16 cellular contexts compared by ENCODE assay signal in the genomic region with DNA sequence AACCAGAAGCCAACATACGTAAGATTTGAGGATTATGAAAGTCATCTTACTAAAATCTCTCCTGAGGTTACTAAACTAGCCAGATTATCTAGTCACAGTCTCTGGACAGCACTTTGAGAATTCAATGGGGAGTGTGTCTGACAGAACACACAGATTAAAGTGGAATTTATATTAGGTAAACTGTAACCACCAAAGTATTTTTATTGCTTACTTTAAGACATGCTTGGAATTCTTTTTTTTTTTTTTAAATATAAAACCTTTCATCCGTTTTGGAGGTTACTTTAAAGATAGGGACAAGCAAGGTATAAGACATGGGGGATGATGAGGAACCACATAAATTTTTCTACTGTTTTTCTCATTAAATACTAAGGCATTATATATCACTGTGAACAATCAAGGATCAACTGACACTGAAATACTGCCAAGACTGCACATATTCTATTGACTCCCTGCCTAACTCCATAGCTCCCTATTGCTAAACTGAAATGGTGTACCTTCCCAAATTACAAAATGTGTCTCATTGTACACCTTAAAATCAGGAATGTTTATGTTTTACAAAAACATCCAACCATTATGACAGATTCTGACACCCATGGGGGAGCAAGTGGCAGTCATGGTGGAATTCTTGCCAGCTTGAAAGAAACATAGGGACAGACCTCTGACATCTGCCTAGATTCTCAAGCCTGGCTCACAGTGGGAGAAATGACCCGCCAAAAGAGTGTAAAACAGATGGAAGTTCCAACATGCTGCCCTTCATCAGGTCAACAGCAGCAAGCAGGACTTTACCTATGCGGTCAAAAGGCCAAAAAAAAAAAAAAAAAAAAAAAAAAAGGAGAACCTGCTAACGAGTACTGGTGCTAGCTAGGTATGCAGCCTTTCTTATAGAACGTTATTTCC.
DNase-seq lines count a peak whose midpoint lies in the region; ATAC-seq, FAIRE-seq and TF ChIP-seq lines count a peak whose summit lies in the region.
"Had no signal": no experiment of that assay in that cellular context is flagged by ENCODE, and none has a peak within 500 bp of the region (broad histone marks: within the 10 kb centered on the region; RNA-seq: fewer than 3 reads in every experiment).

No MANE protein-coding gene starts in this region.

- no peak overlapping the region for H3K27ac Mint-ChIP-seq in astrocyte (ENCODE audit: unreplicated experiment)
- H3K27ac Mint-ChIP-seq: activated naive CD4-positive, alpha-beta T cell treated with anti-CD3 and anti-CD28 coated beads, Interleukin-2, amount 50 U/mL, for 72 hours; T-cell had no signal

- no peak for TF ChIP-seq CTCF in AG10803 (conservative IDR thresholded peaks at IDR 0.05; ENCODE audit: low read length)
- no peak for TF ChIP-seq CTCF in HFF-Myc (IDR thresholded peaks at IDR 0.05; ENCODE audit: low read depth, low read length, missing control alignments)
- no peak for TF ChIP-seq CTCF in astrocyte (IDR thresholded peaks at IDR 0.05; ENCODE audit: insufficient read depth, low read depth, low read length)
- TF ChIP-seq CTCF in right lobe of liver (IDR thresholded peaks at IDR 0.05) = no peak
- no peak for TF ChIP-seq CTCF in esophagus muscularis mucosa (IDR thresholded peaks at IDR 0.05)

- TF ChIP-seq POLR2A in right lobe of liver (IDR thresholded peaks at IDR 0.05) (no peak), esophagus muscularis mucosa (IDR thresholded peaks at IDR 0.05; ENCODE audit: low read depth) (no peak)

- no peaks in the 10 kb centered on the region for H3K27me3 Mint-ChIP-seq in astrocyte (ENCODE audit: low read depth, unreplicated experiment)
- H3K27me3 Mint-ChIP-seq: T-cell had no signal

- H4K20me1 ChIP-seq in astrocyte (ENCODE audit: insufficient read depth, low read length) = peaks cover 77% of the 10 kb centered on the region

- H2AFZ ChIP-seq in astrocyte (ENCODE audit: low read depth, low read length) = no peak overlapping the region
- H2AFZ ChIP-seq: PC-9 had no signal

- no peaks in the 10 kb centered on the region for H3K36me3 ChIP-seq in astrocyte (ENCODE audit: insufficient read depth, low read length)
- H3K36me3 ChIP-seq in right lobe of liver = no peaks in the 10 kb centered on the region
- H3K36me3 ChIP-seq in esophagus muscularis mucosa = no peaks in the 10 kb centered on the region

- H3K4me1 ChIP-seq in astrocyte (ENCODE audit: insufficient read depth, low read length) (peaks cover 3% of the 10 kb centered on the region), right lobe of liver (no peaks in the 10 kb centered on the region), esophagus muscularis mucosa (peaks cover 6 to 42% (median 29%) of the 10 kb centered on the region in 4 donors)

- H3K9me3 ChIP-seq in astrocyte (ENCODE audit: insufficient read depth, low read depth, low read length) (no peaks in the 10 kb centered on the region), right lobe of liver (no peaks in the 10 kb centered on the region), esophagus muscularis mucosa (no peaks in the 10 kb centered on the region)

- H3K9ac ChIP-seq in astrocyte (ENCODE audit: low read length) = no peak overlapping the region

- TF ChIP-seq EP300 in esophagus muscularis mucosa (IDR thresholded peaks at IDR 0.05) = no peak

- H3K27me3 ChIP-seq in astrocyte (ENCODE audit: insufficient read depth, low read length) = no peaks in the 10 kb centered on the region
- H3K27me3 ChIP-seq in right lobe of liver = no peaks in the 10 kb centered on the region
- no peaks in the 10 kb centered on the region for H3K27me3 ChIP-seq in esophagus muscularis mucosa

- intact Hi-C loops in right lobe of liver (cut with DNase I) (no loop called here), esophagus muscularis mucosa (cut with DNase I) (no loop called here)

- no peaks in the 10 kb centered on the region for H3K36me3 Mint-ChIP-seq in astrocyte (ENCODE audit: low read depth, unreplicated experiment)

- H3K4me3 Mint-ChIP-seq in astrocyte (ENCODE audit: unreplicated experiment) = no peak overlapping the region
- H3K4me3 Mint-ChIP-seq: T-cell had no signal

- H3K27ac ChIP-seq in astrocyte (ENCODE audit: low read depth, low read length) (no peak overlapping the region), right lobe of liver (no peak overlapping the region), esophagus muscularis mucosa (replicated peaks in 1 of 4) (peak overlapping the region in 1 of 4 donors; percentile 25)
- H3K27ac ChIP-seq: PC-9 had no signal

- H3K4me1 Mint-ChIP-seq in astrocyte (ENCODE audit: low read depth, unreplicated experiment) = peaks cover 23% of the 10 kb centered on the region

- H3K4me3 ChIP-seq in AG10803 (ENCODE audit: low read length) (no peak overlapping the region), HFF-Myc (replicated peaks; ENCODE audit: low read depth, low read length) (no peak overlapping the region), astrocyte (ENCODE audit: insufficient read depth, low read depth, low read length) (no peak overlapping the region), right lobe of liver (no peak overlapping the region), esophagus muscularis mucosa (no peak overlapping the region)
- H3K4me3 ChIP-seq: PC-9 had no signal

- H3K4me2 ChIP-seq in astrocyte (ENCODE audit: low read length) = no peak overlapping the region
- H3K4me2 ChIP-seq: PC-9 had no signal

- FAIRE-seq in astrocyte (lab: Jason Lieb, UNC) = no peak

- no peak for ATAC-seq in right lobe of liver
- ATAC-seq in GM21423 (IDR thresholded peaks at IDR 0.05; ENCODE audit: unreplicated experiment) = no peak
- no peak for ATAC-seq in GM18517 (IDR thresholded peaks at IDR 0.05; ENCODE audit: unreplicated experiment)
- ATAC-seq: activated naive CD4-positive, alpha-beta T cell treated with anti-CD3 and anti-CD28 coated beads, Interleukin-2, amount 50 U/mL, for 72 hours; T-cell had no signal

- DNase-seq in AG10803 (ENCODE audit: low read depth) = peak; percentile 82
- DNase-seq in HFF-Myc (ENCODE audit: extremely low read depth, low read depth) = peak; percentile 24
- peak; percentile 77 for DNase-seq in astrocyte (ENCODE audit: low read depth)
- DNase-seq in myocyte (ENCODE audit: low read depth) = peak; percentile 33
- no peak for DNase-seq in right lobe of liver
- DNase-seq in esophagus muscularis mucosa (ENCODE audit: extremely low spot score) = no peak
- DNase-seq: GF-D8, GOT3, NCI-H187 treated with DMSO at 0.1 percent for 48 hours, NCI-H524, posterior cingulate gyrus, T-cell had no signal

- 93% methylated on average over 5 of the region's 6 CpGs for WGBS in right lobe of liver (ENCODE audit: insufficient coverage, low coverage, low lambda C conversion rate, missing lambda C conversion rate)
- 79% methylated on average over 6 of the region's 6 CpGs for WGBS in esophagus muscularis mucosa

- H3K79me2 ChIP-seq in astrocyte (ENCODE audit: insufficient read depth, low read length) = peaks cover 77% of the 10 kb centered on the region

- H3K9me3 Mint-ChIP-seq in astrocyte (ENCODE audit: unreplicated experiment) = no peaks in the 10 kb centered on the region
- H3K9me3 Mint-ChIP-seq: T-cell had no signal

Comparison
In these comparisons a context has a peak if more than half of its experiments do, and no peak if none do; other contexts are left out.
1. DNase-seq: peak in AG10803 (single experiment), HFF-Myc (single experiment), astrocyte (single experiment) and myocyte (single experiment); none in right lobe of liver (0 of 3) and esophagus muscularis mucosa (single experiment).